ENCODE assay signal across 1 cellular context in genomic region chr12:64729909-64730584, GRCh38.
TF ChIP-seq lines count a peak whose summit lies in the region.

No MANE protein-coding gene starts in this region.

TF ChIP-seq in HepG2, 621 proteins besides CTCF, POLR2A, EP300 and RAD21 (continued from another document):
- TF ChIP-seq ARID4A (CRISPR knock-in tag; IDR thresholded peaks at IDR 0.05; ENCODE audit: borderline replicate concordance) (no peak), ZNF557 (CRISPR knock-in tag; IDR thresholded peaks at IDR 0.05) (no peak), ZNF180 (CRISPR knock-in tag; IDR thresholded peaks at IDR 0.05; ENCODE audit: borderline replicate concordance, low read depth) (no peak), ZNF609 (CRISPR knock-in tag; IDR thresholded peaks at IDR 0.05; ENCODE audit: borderline replicate concordance) (no peak), SAFB2 (CRISPR knock-in tag; IDR thresholded peaks at IDR 0.05; ENCODE audit: borderline replicate concordance, low read depth) (no peak)
